Comparison of ENCODE assay signal across 25 cellular contexts in genomic region chr3:39285333-39285732, GRCh38. TPM values are rescaled to one million over a fixed set of nuclear protein-coding genes. Genes with fewer than 3 reads are reported as not detected.
A peak's percentile ranks its signal among the peaks of the same experiment; 100 is the strongest.
DNase-seq lines count a peak whose midpoint lies in the region; ATAC-seq and TF ChIP-seq lines count a peak whose summit lies in the region.
"Had no signal": no experiment of that assay in that cellular context is flagged by ENCODE, and none has a peak within 500 bp of the region (broad histone marks: within the 10 kb centered on the region; RNA-seq: fewer than 3 reads in every experiment).

No MANE protein-coding gene starts in this region.

- CTCF ChIA-PET in MCF 10A (lab: Yijun Ruan, JAX): interaction anchor here (0.6 to 10.7 kb wide), 6 partner anchors 76 to 1131 kb away, joined by 3 to 477 read pairs (median 96); partner anchors contain the start of gene XIRP1
- CTCF ChIA-PET in mammary epithelial cell (lab: Charles Lee; ENCODE audit: low non-redundant PET): no interaction called here
- CTCF ChIA-PET in activated CD4-positive, alpha-beta T cell treated with anti-CD3 and anti-CD28 coated beads for 36 hours (lab: Charles Lee): interaction anchor here (3.7 to 13.0 kb wide), 2 partner anchors 95 to 157 kb away, joined by 55 to 447 read pairs; partner anchors contain the start of gene XIRP1

- no peak for TF ChIP-seq CTCF in MCF 10A (IDR thresholded peaks at IDR 0.05; ENCODE audit: unreplicated experiment)
- no peak for TF ChIP-seq CTCF in mammary epithelial cell (conservative IDR thresholded peaks at IDR 0.05 in 1 of 2, IDR thresholded peaks at IDR 0.05 in 1 of 2; ENCODE audit: extremely low read depth in 1 of 2, insufficient read depth in 1 of 2, low read depth in 1 of 2, low read length in 2 of 2)

- no peaks in the 10 kb centered on the region for H3K79me2 ChIP-seq in mammary epithelial cell (ENCODE audit: insufficient read depth, low read length)

- DNase-seq in MCF 10A (ENCODE audit: unreplicated experiment): no peak
- no peak for DNase-seq in mammary epithelial cell
- peak; percentile 43 for DNase-seq in OCI-M1 (lab: John Stamatoyannopoulos, UW)
- no peak for DNase-seq in activated CD4-positive, alpha-beta T cell treated with anti-CD3 and anti-CD28 coated beads for 36 hours
- DNase-seq in MG63: no peak
- DNase-seq: 8988T; CD8-positive, alpha-beta memory T cell; COR-L47; DMS 273 treated with DMSO at 0.1 percent for 48 hours; DMS53; DND-41; EL; GOT3; HFFc6 had no signal

- H3K4me3 ChIP-seq in mammary epithelial cell (replicated peaks in 1 of 3; ENCODE audit: insufficient read depth in 1 of 3, low read depth in 2 of 3, low read length in 3 of 3): no peak overlapping the region
- H3K4me3 ChIP-seq in MG63: no peak overlapping the region
- H3K4me3 ChIP-seq: BLaER1, GM12878 had no signal

- in situ Hi-C loops in mammary epithelial cell (cut with MboI; ENCODE audit: low sequenced_read_pairs in 2 of 2): loop anchor here (5.0 to 10.0 kb wide), 4 partner anchors 73 to 171 kb away; partner anchors contain the start of gene XIRP1 (in 1 of the 2)

- no peak overlapping the region for H3K9ac ChIP-seq in mammary epithelial cell (ENCODE audit: insufficient read depth, low read length)
- H3K9ac ChIP-seq: BLaER1 had no signal

- peaks cover 7% of the 10 kb centered on the region for H3K4me1 Mint-ChIP-seq in MCF 10A (ENCODE audit: insufficient read depth, unreplicated experiment)
- peaks cover 53% of the 10 kb centered on the region for H3K4me1 Mint-ChIP-seq in stimulated activated memory B cell treated with anti-CD40 and anti-IgM and Interleukin-4, amounts not matched to agents 10 μg/mL and 1 μg/mL and 100 μg/mL, for 72 hours
- peaks cover 11% of the 10 kb centered on the region for H3K4me1 Mint-ChIP-seq in activated CD4-positive, alpha-beta T cell treated with anti-CD3 and anti-CD28 coated beads for 36 hours

- BruUV-seq in MCF 10A (replicated peaks; lab: Mats Ljungman, UMichigan) (no TSS peak), mammary epithelial cell (replicated peaks; lab: Mats Ljungman, UMichigan) (no TSS peak)

- H3K27ac ChIP-seq in mammary epithelial cell (ENCODE audit: insufficient read depth, low read depth, low read length): no peak overlapping the region
- H3K27ac ChIP-seq: BLaER1 had no signal

- no peak overlapping the region for H3K4me2 ChIP-seq in mammary epithelial cell (ENCODE audit: insufficient read depth, low read depth, low read length)

- POLR2A ChIA-PET in MCF 10A (lab: Yijun Ruan, JAX): no interaction called here
- POLR2A ChIA-PET in activated CD4-positive, alpha-beta T cell treated with anti-CD3 and anti-CD28 coated beads for 36 hours (lab: Charles Lee): no interaction called here

- no peak overlapping the region for H3K4me3 Mint-ChIP-seq in MCF 10A (ENCODE audit: unreplicated experiment)
- H3K4me3 Mint-ChIP-seq in stimulated activated memory B cell treated with anti-CD40 and anti-IgM and Interleukin-4, amounts not matched to agents 10 μg/mL and 1 μg/mL and 100 μg/mL, for 72 hours: no peak overlapping the region
- H3K4me3 Mint-ChIP-seq in activated CD4-positive, alpha-beta T cell treated with anti-CD3 and anti-CD28 coated beads for 36 hours: no peak overlapping the region

- peak overlapping the region; percentile 50 for H3K27ac Mint-ChIP-seq in MCF 10A (ENCODE audit: low read depth, unreplicated experiment)
- peak overlapping the region; percentile 9 for H3K27ac Mint-ChIP-seq in stimulated activated memory B cell treated with anti-CD40 and anti-IgM and Interleukin-4, amounts not matched to agents 10 μg/mL and 1 μg/mL and 100 μg/mL, for 72 hours
- H3K27ac Mint-ChIP-seq in activated CD4-positive, alpha-beta T cell treated with anti-CD3 and anti-CD28 coated beads for 36 hours: no peak overlapping the region
- H3K27ac Mint-ChIP-seq: HFFc6 had no signal

- H3K9me3 Mint-ChIP-seq in MCF 10A (ENCODE audit: unreplicated experiment): no peaks in the 10 kb centered on the region
- no peaks in the 10 kb centered on the region for H3K9me3 Mint-ChIP-seq in stimulated activated memory B cell treated with anti-CD40 and anti-IgM and Interleukin-4, amounts not matched to agents 10 μg/mL and 1 μg/mL and 100 μg/mL, for 72 hours
- H3K9me3 Mint-ChIP-seq in activated CD4-positive, alpha-beta T cell treated with anti-CD3 and anti-CD28 coated beads for 36 hours (ENCODE audit: low read depth): no peaks in the 10 kb centered on the region
- H3K9me3 Mint-ChIP-seq: CD8-positive, alpha-beta memory T cell; HFFc6 had no signal

- H3K36me3 Mint-ChIP-seq in MCF 10A (ENCODE audit: insufficient read depth, unreplicated experiment): no peaks in the 10 kb centered on the region
- no peaks in the 10 kb centered on the region for H3K36me3 Mint-ChIP-seq in stimulated activated memory B cell treated with anti-CD40 and anti-IgM and Interleukin-4, amounts not matched to agents 10 μg/mL and 1 μg/mL and 100 μg/mL, for 72 hours
- H3K36me3 Mint-ChIP-seq in activated CD4-positive, alpha-beta T cell treated with anti-CD3 and anti-CD28 coated beads for 36 hours (ENCODE audit: low read depth): no peaks in the 10 kb centered on the region
- H3K36me3 Mint-ChIP-seq: CD14-positive monocyte; CD8-positive, alpha-beta memory T cell had no signal

- no peaks in the 10 kb centered on the region for H3K4me1 ChIP-seq in mammary epithelial cell (ENCODE audit: insufficient read depth, low read length)

- intact Hi-C loops in MCF 10A (cut with micrococcal nuclease) (no loop called here), mammary epithelial cell (cut with micrococcal nuclease) (no loop called here)
- intact Hi-C loops in activated CD4-positive, alpha-beta T cell treated with anti-CD3 and anti-CD28 coated beads for 36 hours (cut with DNase I, micrococcal nuclease): loop anchor here in 1 of 2 experiments (5.0 kb wide), 1 partner anchor 763 kb away; no protein-coding TSS in a partner anchor

- H3K9me3 ChIP-seq in mammary epithelial cell (replicated peaks; ENCODE audit: insufficient read depth, low read length) (no peaks in the 10 kb centered on the region), MG63 (no peaks in the 10 kb centered on the region)
- H3K9me3 ChIP-seq: BLaER1 had no signal

- no peaks in the 10 kb centered on the region for H4K20me1 ChIP-seq in mammary epithelial cell (ENCODE audit: insufficient read depth, low read length)
- H4K20me1 ChIP-seq: BLaER1 had no signal

- no peak for ATAC-seq in stimulated activated memory B cell treated with anti-CD40 and anti-IgM and Interleukin-4, amounts not matched to agents 10 μg/mL and 1 μg/mL and 100 μg/mL, for 72 hours
- no peak for ATAC-seq in activated CD4-positive, alpha-beta T cell treated with anti-CD3 and anti-CD28 coated beads for 36 hours
- ATAC-seq in HG03196 (IDR thresholded peaks at IDR 0.05; ENCODE audit: unreplicated experiment): no peak
- ATAC-seq: GM12878, HCT116, HepG2 had no signal

- no peak overlapping the region for H2AFZ ChIP-seq in mammary epithelial cell (ENCODE audit: low read depth, low read length)

- peaks cover 11% of the 10 kb centered on the region for H3K27me3 Mint-ChIP-seq in MCF 10A (ENCODE audit: insufficient read depth, unreplicated experiment)
- H3K27me3 Mint-ChIP-seq in stimulated activated memory B cell treated with anti-CD40 and anti-IgM and Interleukin-4, amounts not matched to agents 10 μg/mL and 1 μg/mL and 100 μg/mL, for 72 hours: no peaks in the 10 kb centered on the region
- H3K27me3 Mint-ChIP-seq in activated CD4-positive, alpha-beta T cell treated with anti-CD3 and anti-CD28 coated beads for 36 hours: no peaks in the 10 kb centered on the region
- H3K27me3 Mint-ChIP-seq: CD8-positive, alpha-beta memory T cell had no signal

- H3K36me3 ChIP-seq in mammary epithelial cell (ENCODE audit: insufficient read depth, low read length): no peaks in the 10 kb centered on the region
- H3K36me3 ChIP-seq in MG63: no peaks in the 10 kb centered on the region
- H3K36me3 ChIP-seq: BLaER1 had no signal

- dilution Hi-C loops in mammary epithelial cell (cut with HindIII; ENCODE audit: low sequenced_read_pairs): no loop called here

- H3K27me3 ChIP-seq in mammary epithelial cell (ENCODE audit: insufficient read depth, low read length): no peaks in the 10 kb centered on the region
- no peaks in the 10 kb centered on the region for H3K27me3 ChIP-seq in MG63
- H3K27me3 ChIP-seq: BLaER1 had no signal

RNA-seq across cellular contexts. Expression of gene CX3CR1, which starts 5.5 kb away (rescaled TPM):
- total RNA-seq in MCF 10A (2022) (not detected in 2 replicates), mammary epithelial cell (not detected)
- not detected for polyA plus RNA-seq in mammary epithelial cell
- not detected for polyA minus RNA-seq in mammary epithelial cell
- total RNA-seq in activated CD4-positive, alpha-beta T cell treated with anti-CD3 and anti-CD28 coated beads for 36 hours: under 1 TPM; 0.14 to 0.16 TPM
- not detected in 2 replicates for total RNA-seq in MG63 (2014; rRNA removed; shearing (Covaris generic); ENCODE audit: low replicate concordance)
- total RNA-seq: A673, G401, HepG2, HFFc6 had no signal
- polyA plus RNA-seq: AG04450, HepG2 had no signal

RNA-seq across cellular contexts. Expression of gene CCR8, which starts 44.2 kb away (rescaled TPM):
- total RNA-seq in MCF 10A (2022) (not detected in 2 replicates), mammary epithelial cell (not detected)
- polyA plus RNA-seq in mammary epithelial cell: not detected
- polyA minus RNA-seq in mammary epithelial cell: not detected
- total RNA-seq in activated CD4-positive, alpha-beta T cell treated with anti-CD3 and anti-CD28 coated beads for 36 hours: under 1 TPM; 0.75 to 0.77 TPM
- total RNA-seq in MG63 (2014; rRNA removed; shearing (Covaris generic); ENCODE audit: low replicate concordance): not detected in 2 replicates
- total RNA-seq: A673, G401, H7, HepG2, HFFc6 had no signal
- polyA plus RNA-seq: AG04450, CD14-positive monocyte, HepG2 had no signal
